In genomic region chr14:76657404-76657803, GRCh38 we compare ENCODE assay signal across 11 cellular contexts.
"Had no signal": no experiment of that assay in that cellular context is flagged by ENCODE, and none has a peak within 500 bp of the region (broad histone marks: within the 10 kb centered on the region; RNA-seq: fewer than 3 reads in every experiment).

No MANE protein-coding gene starts in this region.

- H3K4me1 ChIP-seq: HAP-1 had no signal

- FAIRE-seq: H1, H54 had no signal

- H3K4me2 ChIP-seq: GM23338 had no signal

- H3K36me3 ChIP-seq: HAP-1 had no signal

- H3K9ac ChIP-seq: GM23248 had no signal

- H2AFZ ChIP-seq: GM23248, GM23338 had no signal

- H3K27ac ChIP-seq: GM23248 had no signal

- H3K27ac Mint-ChIP-seq: GM23338, H9, HFFc6 had no signal

- H3K4me3 Mint-ChIP-seq: GM23338, H9, HFFc6 had no signal

- H3K4me1 Mint-ChIP-seq: GM23338, H9 had no signal

- H3K4me3 ChIP-seq: GM23248, GM23338, HAP-1 had no signal

- ATAC-seq: GM23338, HCT116 had no signal

- DNase-seq: GM23248, GOT3, H7, H9, HCEC 1CT, HFFc6 had no signal
